8 cellular contexts compared by ENCODE assay signal in the genomic region with DNA sequence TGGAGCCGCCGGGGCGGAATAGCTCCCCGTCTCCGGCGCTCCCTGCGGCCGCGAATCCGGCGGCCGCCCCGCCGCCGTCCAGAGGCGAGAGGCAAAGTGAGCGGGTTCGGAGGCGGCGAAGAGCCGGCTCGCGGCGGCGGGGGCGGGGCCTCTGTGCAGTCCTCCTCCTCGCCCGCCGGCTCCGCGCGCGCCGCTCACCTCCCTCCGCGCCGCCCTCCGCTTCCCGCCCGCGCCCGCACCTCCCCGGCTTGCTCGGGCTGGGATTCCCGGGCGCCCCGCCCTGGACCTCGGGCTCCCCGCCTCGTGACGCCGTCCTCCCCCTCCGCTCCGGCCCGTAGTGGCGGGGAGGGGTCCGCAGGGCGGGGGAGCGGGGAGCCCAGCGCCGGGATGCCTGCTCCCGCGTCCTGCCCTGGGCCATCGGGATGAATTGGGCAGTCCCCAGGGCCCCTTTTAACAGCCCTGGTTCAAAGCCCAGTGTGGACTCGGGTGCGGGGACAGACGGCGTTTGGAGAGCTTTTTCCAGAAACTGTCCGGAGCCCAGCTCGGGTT. TPM values are rescaled to one million over a fixed set of nuclear protein-coding genes. Genes with fewer than 3 reads are reported as not detected.
DNase-seq lines count a peak whose midpoint lies in the region; TF ChIP-seq lines count a peak whose summit lies in the region.

A gene with protein sequence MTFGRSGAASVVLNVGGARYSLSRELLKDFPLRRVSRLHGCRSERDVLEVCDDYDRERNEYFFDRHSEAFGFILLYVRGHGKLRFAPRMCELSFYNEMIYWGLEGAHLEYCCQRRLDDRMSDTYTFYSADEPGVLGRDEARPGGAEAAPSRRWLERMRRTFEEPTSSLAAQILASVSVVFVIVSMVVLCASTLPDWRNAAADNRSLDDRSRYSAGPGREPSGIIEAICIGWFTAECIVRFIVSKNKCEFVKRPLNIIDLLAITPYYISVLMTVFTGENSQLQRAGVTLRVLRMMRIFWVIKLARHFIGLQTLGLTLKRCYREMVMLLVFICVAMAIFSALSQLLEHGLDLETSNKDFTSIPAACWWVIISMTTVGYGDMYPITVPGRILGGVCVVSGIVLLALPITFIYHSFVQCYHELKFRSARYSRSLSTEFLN (minus strand): TSS at position 98 of the 549 bp plus-strand sequence. CDS start 481 bp downstream, outside the sequence.

- H3K36me3 ChIP-seq in HAP-1 (replicated peaks) (no peaks in the 10 kb centered on the region), kidney epithelial cell (ENCODE audit: control insufficient read depth, insufficient read depth, low read length) (no peaks in the 10 kb centered on the region)

- no peak for TF ChIP-seq CTCF in kidney epithelial cell (IDR thresholded peaks at IDR 0.05; ENCODE audit: insufficient read depth, low read length, poor library complexity, severe bottlenecking)

- H3K4me3 ChIP-seq in HAP-1: peak within 1 kb of the TSS; percentile 56
- H3K4me3 ChIP-seq in kidney epithelial cell (ENCODE audit: low read depth, low read length): peak within 1 kb of the TSS; percentile 43

- in situ Hi-C loops in HAP-1 (cut with MboI; ENCODE audit: low sequenced_read_pairs): no loop called here
- in situ Hi-C loops in T47D (cut with HindIII; ENCODE audit: low pct_unique_long_range_greater_than_20kb, low sequenced_read_pairs): no loop called here

- DNase-seq in DMS79 (lab: John Stamatoyannopoulos, UW) (peak; percentile 35), HAP-1 (ENCODE audit: low spot score in 2 of 2) (peak; percentile 81 to 91), NCI-H1417 treated with DMSO at 0.1 percent for 48 hours (lab: John Stamatoyannopoulos, UW) (peak; percentile 32), UCSD-AML1 (lab: John Stamatoyannopoulos, UW; ENCODE audit: unreplicated experiment) (peak; percentile 47), T47D (ENCODE audit: low read depth in 1 of 2, low spot score in 1 of 2) (peak; percentile 71 to 74), kidney epithelial cell (ENCODE audit: low read depth) (no peak), KG1 (lab: John Stamatoyannopoulos, UW) (no peak)
- peak; percentile 67 to 81 for DNase-seq in stimulated activated CD4-positive, alpha-beta T cell treated with anti-CD3 and anti-CD28 coated beads, Interleukin-2, amount 100 ng/mL, for 24 hours

- no peaks in the 10 kb centered on the region for H3K27me3 ChIP-seq in HAP-1 (ENCODE audit: low read depth)
- H3K27me3 ChIP-seq in kidney epithelial cell (ENCODE audit: control insufficient read depth, insufficient read depth, low read length): peaks cover 19% of the 10 kb centered on the region

- peaks cover 17% of the 10 kb centered on the region for H3K4me1 ChIP-seq in HAP-1

- no peaks in the 10 kb centered on the region for H3K9me3 ChIP-seq in HAP-1

RNA-seq across cellular contexts. Expression of the gene that starts here (rescaled TPM):
- 0.55 and 0.79 TPM in 2 replicates for total RNA-seq in kidney epithelial cell

Comparison
In these comparisons a context has a peak if more than half of its experiments do, and no peak if none do; other contexts are left out.
1. DNase-seq: peak in DMS79 (single experiment), HAP-1 (2 of 2), NCI-H1417 treated with DMSO at 0.1 percent for 48 hours (single experiment), UCSD-AML1 (single experiment), T47D (2 of 2) and stimulated activated CD4-positive, alpha-beta T cell treated with anti-CD3 and anti-CD28 coated beads, Interleukin-2, amount 100 ng/mL, for 24 hours (2 of 2); none in kidney epithelial cell (single experiment) and KG1 (single experiment).